14 cellular contexts compared by ENCODE assay signal in the genomic region with DNA sequence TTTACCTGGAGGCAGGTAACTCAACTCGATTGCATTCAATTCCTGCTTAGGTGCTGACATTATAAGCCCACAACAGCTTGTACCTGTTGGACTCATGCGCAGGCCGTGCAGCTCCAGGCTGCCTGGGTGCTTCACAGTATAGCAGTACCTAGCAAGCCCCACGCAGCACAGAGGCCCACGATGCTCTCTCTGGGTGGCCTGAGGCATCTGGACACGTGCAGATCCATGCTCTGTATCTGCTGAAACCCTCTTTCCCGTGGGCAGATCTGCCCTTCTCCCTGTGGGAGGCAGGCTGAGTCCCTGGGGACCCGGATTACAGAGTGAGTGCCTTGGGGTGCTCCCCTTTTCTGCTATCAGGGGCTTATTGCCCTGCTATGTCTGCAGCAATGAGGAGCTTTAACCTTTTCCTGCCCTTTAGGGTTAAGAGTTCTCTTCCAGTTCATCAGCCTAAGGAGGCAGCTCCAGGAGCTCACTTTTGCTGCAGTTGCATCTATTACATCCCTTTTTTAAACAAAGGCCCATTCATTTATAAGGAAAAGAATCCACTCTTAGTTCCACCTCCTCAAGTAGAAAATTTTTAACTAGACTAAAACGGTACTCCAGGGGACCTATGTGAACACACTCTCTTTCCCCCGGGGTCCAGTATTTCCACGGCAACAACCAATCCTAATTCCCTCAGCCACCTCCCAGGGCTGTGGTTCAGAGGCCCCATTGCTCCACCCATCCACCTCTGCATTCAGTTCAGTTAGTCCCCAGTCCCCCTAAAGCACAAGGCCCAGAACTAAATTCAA. TPM values are rescaled to one million over a fixed set of nuclear protein-coding genes. Genes with fewer than 3 reads are reported as not detected.
DNase-seq lines count a peak whose midpoint lies in the region; ATAC-seq and TF ChIP-seq lines count a peak whose summit lies in the region.
"Had no signal": no experiment of that assay in that cellular context is flagged by ENCODE, and none has a peak within 500 bp of the region (broad histone marks: within the 10 kb centered on the region; RNA-seq: fewer than 3 reads in every experiment).

No MANE protein-coding gene starts in this region.

- intact Hi-C loops in activated CD4-positive, alpha-beta T cell treated with anti-CD3 and anti-CD28 coated beads for 36 hours (cut with DNase I, micrococcal nuclease) = no loop called here

- H3K4me1 Mint-ChIP-seq in activated CD4-positive, alpha-beta T cell treated with anti-CD3 and anti-CD28 coated beads for 36 hours = peaks cover 89% of the 10 kb centered on the region
- H3K4me1 Mint-ChIP-seq in effector memory CD8-positive, alpha-beta T cell (ENCODE audit: low read depth in 2 of 2) = peaks cover 57 to 62% of the 10 kb centered on the region in 2 donors
- H3K4me1 Mint-ChIP-seq in stimulated activated effector memory CD8-positive, alpha-beta T cell treated with anti-CD3 and anti-CD28 coated beads, Interleukin-12 subunit alpha, Interleukin-12 subunit beta, amount 100 ng/mL, for 72 hours = peaks cover 58% of the 10 kb centered on the region

- H3K4me3 Mint-ChIP-seq in activated CD4-positive, alpha-beta T cell treated with anti-CD3 and anti-CD28 coated beads for 36 hours = peak overlapping the region; percentile 2
- peak overlapping the region; percentile 33 to 47 for H3K4me3 Mint-ChIP-seq in effector memory CD8-positive, alpha-beta T cell
- H3K4me3 Mint-ChIP-seq in stimulated activated effector memory CD8-positive, alpha-beta T cell treated with anti-CD3 and anti-CD28 coated beads, Interleukin-12 subunit alpha, Interleukin-12 subunit beta, amount 100 ng/mL, for 72 hours = no peak overlapping the region

- peaks cover 3% of the 10 kb centered on the region for H3K9me3 Mint-ChIP-seq in activated CD4-positive, alpha-beta T cell treated with anti-CD3 and anti-CD28 coated beads for 36 hours (ENCODE audit: low read depth)
- H3K9me3 Mint-ChIP-seq in effector memory CD8-positive, alpha-beta T cell = no peaks in the 10 kb centered on the region
- no peaks in the 10 kb centered on the region for H3K9me3 Mint-ChIP-seq in stimulated activated effector memory CD8-positive, alpha-beta T cell treated with anti-CD3 and anti-CD28 coated beads, Interleukin-12 subunit alpha, Interleukin-12 subunit beta, amount 100 ng/mL, for 72 hours

- in situ Hi-C loops in SK-MEL-5 (cut with HindIII; ENCODE audit: low pct_unique_long_range_greater_than_20kb, low sequenced_read_pairs) = no loop called here

- CTCF ChIA-PET in activated CD4-positive, alpha-beta T cell treated with anti-CD3 and anti-CD28 coated beads for 36 hours (lab: Charles Lee) = interaction anchor here (0.7 to 1.3 kb wide), 4 partner anchors 8 to 71 kb away, joined by 3 to 6 read pairs (median 4); no protein-coding TSS in a partner anchor

- H3K27ac Mint-ChIP-seq in activated CD4-positive, alpha-beta T cell treated with anti-CD3 and anti-CD28 coated beads for 36 hours = peak overlapping the region; percentile 67
- H3K27ac Mint-ChIP-seq in effector memory CD8-positive, alpha-beta T cell = peak overlapping the region; percentile 69 to 88
- peak overlapping the region; percentile 82 for H3K27ac Mint-ChIP-seq in stimulated activated effector memory CD8-positive, alpha-beta T cell treated with anti-CD3 and anti-CD28 coated beads, Interleukin-12 subunit alpha, Interleukin-12 subunit beta, amount 100 ng/mL, for 72 hours

- POLR2A ChIA-PET in activated CD4-positive, alpha-beta T cell treated with anti-CD3 and anti-CD28 coated beads for 36 hours (lab: Charles Lee) = no interaction called here

- no peak for ATAC-seq in activated CD4-positive, alpha-beta T cell treated with anti-CD3 and anti-CD28 coated beads for 36 hours
- ATAC-seq in effector memory CD8-positive, alpha-beta T cell (replicated peaks) = no peak
- ATAC-seq in stimulated activated effector memory CD8-positive, alpha-beta T cell treated with anti-CD3 and anti-CD28 coated beads, Interleukin-12 subunit alpha, Interleukin-12 subunit beta, amount 100 ng/mL, for 72 hours = no peak
- no peak for ATAC-seq in HG03135 (IDR thresholded peaks at IDR 0.05; ENCODE audit: unreplicated experiment)
- ATAC-seq in HG03469 (IDR thresholded peaks at IDR 0.05; ENCODE audit: unreplicated experiment) = no peak
- ATAC-seq: left lung, upper lobe of right lung had no signal

- TF ChIP-seq CTCF in GM20000 (IDR thresholded peaks at IDR 0.05; ENCODE audit: extremely low read depth, missing control alignments) = no peak

- no peak for DNase-seq in activated CD4-positive, alpha-beta T cell treated with anti-CD3 and anti-CD28 coated beads for 36 hours
- DNase-seq in activated CD4-positive, alpha-beta T cell treated with anti-CD3 and anti-CD28 coated beads for 1 hour = no peak
- DNase-seq in SK-MEL-5 (ENCODE audit: low read depth, low spot score) (peak; percentile 41), GM20000 (ENCODE audit: low spot score) (no peak)
- no peak for DNase-seq in effector memory CD8-positive, alpha-beta T cell
- DNase-seq in stimulated activated effector memory CD8-positive, alpha-beta T cell treated with anti-CD3 and anti-CD28 coated beads, Interleukin-12 subunit alpha, Interleukin-12 subunit beta, amount 100 ng/mL, for 72 hours (ENCODE audit: low spot score in 2 of 2) = no peak
- DNase-seq: activated CD8-positive, alpha-beta memory T cell treated with anti-CD3 and anti-CD28 coated beads for 24 hours; DND-41; NCI-H2081; nucleus accumbens; upper lobe of right lung had no signal

- H3K27me3 Mint-ChIP-seq in activated CD4-positive, alpha-beta T cell treated with anti-CD3 and anti-CD28 coated beads for 36 hours = no peaks in the 10 kb centered on the region
- no peaks in the 10 kb centered on the region for H3K27me3 Mint-ChIP-seq in effector memory CD8-positive, alpha-beta T cell

- H3K36me3 Mint-ChIP-seq in activated CD4-positive, alpha-beta T cell treated with anti-CD3 and anti-CD28 coated beads for 36 hours (ENCODE audit: low read depth) = peaks cover 57% of the 10 kb centered on the region
- peaks cover 50% of the 10 kb centered on the region for H3K36me3 Mint-ChIP-seq in effector memory CD8-positive, alpha-beta T cell (ENCODE audit: insufficient read depth)
- peaks cover 62% of the 10 kb centered on the region for H3K36me3 Mint-ChIP-seq in stimulated activated effector memory CD8-positive, alpha-beta T cell treated with anti-CD3 and anti-CD28 coated beads, Interleukin-12 subunit alpha, Interleukin-12 subunit beta, amount 100 ng/mL, for 72 hours

RNA-seq across cellular contexts. Expression of gene ITPKB, which starts 19.3 kb away (rescaled TPM):
- total RNA-seq in activated CD4-positive, alpha-beta T cell treated with anti-CD3 and anti-CD28 coated beads for 36 hours = 10 to 100 TPM; 31.0 to 31.9 TPM
- total RNA-seq in SK-MEL-5 (2014; rRNA removed; shearing (Covaris generic)) = 56.9 and 66.0 TPM in 2 replicates
- 97.7 and 127 TPM in 2 replicates for polyA plus RNA-seq in SK-MEL-5 (2015; cell fraction: cytosol; rRNA removed)
- 55.2 and 60.1 TPM in 2 replicates for polyA plus RNA-seq in SK-MEL-5 (2015; cell fraction: nucleus; rRNA removed)
